Comparison of ENCODE assay signal across 20 cellular contexts in genomic region chr9:86288501-86288900, GRCh38. TPM values are rescaled to one million over a fixed set of nuclear protein-coding genes. Genes with fewer than 3 reads are reported as not detected.
A peak's percentile ranks its signal among the peaks of the same experiment; 100 is the strongest.
DNase-seq lines count a peak whose midpoint lies in the region; ATAC-seq, FAIRE-seq and TF ChIP-seq lines count a peak whose summit lies in the region.
"Had no signal": no experiment of that assay in that cellular context is flagged by ENCODE, and none has a peak within 500 bp of the region (broad histone marks: within the 10 kb centered on the region; RNA-seq: fewer than 3 reads in every experiment).

No MANE protein-coding gene starts in this region.

- no peaks in the 10 kb centered on the region for H3K36me3 Mint-ChIP-seq in neural progenitor cell

- H3K23me2 ChIP-seq in H1 (ENCODE audit: low read depth, low read length): no peaks in the 10 kb centered on the region

- peaks cover 9% of the 10 kb centered on the region for H3F3A ChIP-seq in neural progenitor cell (ENCODE audit: low read depth)

- ATAC-seq in HG03039 (IDR thresholded peaks at IDR 0.05; ENCODE audit: unreplicated experiment): no peak

- TF ChIP-seq EP300 in H1 (IDR thresholded peaks at IDR 0.05; ENCODE audit: borderline replicate concordance in 1 of 2, low read depth in 2 of 2, low read length in 2 of 2): no peak

- no peak overlapping the region for H2BK120ac ChIP-seq in H1 (replicated peaks; ENCODE audit: low read depth, low read length)

- 0 out of 4 replicates have a peak overlapping the region, but pooled peaks of 1 of the 2 experiments have one; percentile 0 for H3K4me2 ChIP-seq in H1 (ENCODE audit: insufficient read depth in 1 of 2, low read depth in 2 of 2, low read length in 2 of 2)
- no peak overlapping the region for H3K4me2 ChIP-seq in neural progenitor cell
- H3K4me2 ChIP-seq: PC-9 had no signal

- CTCF ChIA-PET in H1 (lab: Charles Lee; ENCODE audit: partially characterized antibody): no interaction called here

- H4K20me1 ChIP-seq in H1 (replicated peaks in 1 of 2; ENCODE audit: control insufficient read depth in 1 of 2, insufficient read depth in 2 of 2, low read length in 2 of 2) (no peaks in the 10 kb centered on the region), neural progenitor cell (ENCODE audit: low read depth) (peaks cover 7% of the 10 kb centered on the region)

- no peaks in the 10 kb centered on the region for H3K27me3 Mint-ChIP-seq in neural progenitor cell (ENCODE audit: insufficient read depth, low read depth)

- peak overlapping the region; percentile 83 for H3K27ac ChIP-seq in HUES48 (ENCODE audit: low read depth, low read length)
- H3K27ac ChIP-seq in H1 (ENCODE audit: low read depth, low read length): no peak overlapping the region
- H3K27ac ChIP-seq in neural progenitor cell: no peak overlapping the region
- H3K27ac ChIP-seq: C4-2B, PC-9, SJSA1 had no signal

- H3K14ac ChIP-seq in H1 (ENCODE audit: insufficient read length): no peak overlapping the region

- peak overlapping the region; percentile 47 for H3K27ac Mint-ChIP-seq in neural progenitor cell

- no peak overlapping the region for H3K4ac ChIP-seq in H1 (replicated peaks; ENCODE audit: insufficient read length, low read depth, low read length)

- H3K23ac ChIP-seq in H1 (ENCODE audit: insufficient read length): no peak overlapping the region

- no peak overlapping the region for H3K56ac ChIP-seq in H1 (replicated peaks; ENCODE audit: insufficient read length, low read depth, low read length)

- TF ChIP-seq RAD21 in H1 (IDR thresholded peaks at IDR 0.05 in 1 of 2, conservative IDR thresholded peaks at IDR 0.05 in 1 of 2; ENCODE audit: low read depth in 2 of 2, low read length in 2 of 2): no peak

- H3K4me3 Mint-ChIP-seq in neural progenitor cell: no peak overlapping the region

- no peaks in the 10 kb centered on the region for H3K9me3 ChIP-seq in HUES48 (ENCODE audit: control insufficient read depth, insufficient read depth, low read length)
- no peaks in the 10 kb centered on the region for H3K9me3 ChIP-seq in H1 (ENCODE audit: insufficient read depth in 2 of 2, low read depth in 1 of 2, low read length in 1 of 2)
- H3K9me3 ChIP-seq in neural progenitor cell (ENCODE audit: low read depth): no peaks in the 10 kb centered on the region
- no peaks in the 10 kb centered on the region for H3K9me3 ChIP-seq in BE2C
- H3K9me3 ChIP-seq: SJSA1 had no signal

- H2AFZ ChIP-seq in H1 (ENCODE audit: low read length): no peak overlapping the region
- H2AFZ ChIP-seq in neural progenitor cell (replicated peaks): no peak overlapping the region
- H2AFZ ChIP-seq: PC-9 had no signal

- no peak overlapping the region for H4K8ac ChIP-seq in H1 (ENCODE audit: extremely low read depth, insufficient read depth, low read length)

- no peaks in the 10 kb centered on the region for H3K9me3 Mint-ChIP-seq in neural progenitor cell

- no peak overlapping the region for H2BK20ac ChIP-seq in H1 (ENCODE audit: low read length)

- H3K4me1 Mint-ChIP-seq in neural progenitor cell: peaks cover 34% of the 10 kb centered on the region

- no peak overlapping the region for H4K5ac ChIP-seq in H1 (ENCODE audit: insufficient read length, low read depth, low read length)

- H2BK12ac ChIP-seq in H1 (ENCODE audit: low read depth, low read length): no peak overlapping the region

- POLR2A ChIA-PET in H1 (lab: Charles Lee; ENCODE audit: partially characterized antibody): no interaction called here

- H3K36me3 ChIP-seq in HUES48 (ENCODE audit: control insufficient read depth, insufficient read depth, low read length) (no peaks in the 10 kb centered on the region), H1 (ENCODE audit: control insufficient read depth in 2 of 4, insufficient read depth in 4 of 4, low read length in 3 of 4) (no peaks in the 10 kb centered on the region), neural progenitor cell (no peaks in the 10 kb centered on the region), BE2C (peaks cover 3% of the 10 kb centered on the region; the same call in 1 of the 2 replicates)

- H3K79me1 ChIP-seq in H1 (ENCODE audit: low read depth, low read length): no peaks in the 10 kb centered on the region

- no peak overlapping the region for H4K91ac ChIP-seq in H1 (replicated peaks; ENCODE audit: insufficient read length, low read length)

- DNase-seq in NCI-H526 treated with DMSO at 0.1 percent for 48 hours (lab: John Stamatoyannopoulos, UW) (peak; percentile 48), H1 (ENCODE audit: low read depth in 1 of 2, low spot score in 2 of 2) (no peak), neural progenitor cell (ENCODE audit: low spot score) (no peak), cardiac septum (ENCODE audit: low spot score) (no peak), BE2C (no peak)
- DNase-seq: ACHN, DMS79 treated with DMSO at 0.1 percent for 48 hours, HCEC 1CT, KG1, NCI-H1417, NCI-H187, NCI-H2107, NCI-H226, NCI-H524, PC-9, SW 1271 had no signal

- no peaks in the 10 kb centered on the region for H3K79me2 ChIP-seq in H1 (ENCODE audit: control insufficient read depth in 1 of 2, insufficient read depth in 2 of 2, low read length in 2 of 2)
- H3K79me2 ChIP-seq in neural progenitor cell (ENCODE audit: low read depth): no peaks in the 10 kb centered on the region

- TF ChIP-seq CTCF in H1 (IDR thresholded peaks at IDR 0.05; ENCODE audit: control extremely low read depth in 1 of 3, insufficient read depth in 1 of 3, low read depth in 1 of 3, low read length in 3 of 3) (no peak), neural progenitor cell (IDR thresholded peaks at IDR 0.05) (no peak), BE2C (IDR thresholded peaks at IDR 0.05; ENCODE audit: low read depth, low read length) (no peak)

- TF ChIP-seq POLR2A in H1 (IDR thresholded peaks at IDR 0.05; ENCODE audit: control extremely low read depth in 1 of 2, low read depth in 2 of 2, low read length in 2 of 2): no peak

- H3K9ac ChIP-seq in HUES48 (ENCODE audit: low read depth, low read length) (no peak overlapping the region), H1 (replicated peaks in 1 of 4; ENCODE audit: extremely low read depth in 1 of 4, low read depth in 3 of 4, low read length in 3 of 4) (no peak overlapping the region), neural progenitor cell (no peak overlapping the region)

- H3K18ac ChIP-seq in H1 (ENCODE audit: extremely low read depth, low read length): no peak overlapping the region

- no peak overlapping the region for H2AK5ac ChIP-seq in H1 (ENCODE audit: low read depth, low read length)

- WGBS in H1 (ENCODE audit: extremely low coverage in 1 of 2, insufficient coverage in 1 of 2, insufficient read length in 1 of 2, insufficient replicate concordance in 2 of 2, low coverage in 1 of 2, low lambda C conversion rate in 2 of 2, missing lambda C conversion rate in 1 of 2), 2 experiments: 55% methylated on average over 4 of the region's 4 CpGs; no CpG with 5 or more reads in 1 of the 2 experiments

- no peak overlapping the region for H2BK15ac ChIP-seq in H1 (ENCODE audit: low read length)

- FAIRE-seq in H1 (lab: Jason Lieb, UNC): no peak

- H3K4me3 ChIP-seq in HUES48 (ENCODE audit: low read depth, low read length) (no peak overlapping the region), H1 (ENCODE audit: extremely low read depth in 1 of 4, insufficient read depth in 2 of 4, low read depth in 3 of 4, low read length in 4 of 4) (no peak overlapping the region), neural progenitor cell (no peak overlapping the region), BE2C (ENCODE audit: low read depth, low read length) (no peak overlapping the region)
- H3K4me3 ChIP-seq: PC-9, SJSA1 had no signal

- H3K27me3 ChIP-seq in HUES48 (ENCODE audit: control insufficient read depth, insufficient read depth, low read length) (no peaks in the 10 kb centered on the region), H1 (replicated peaks in 1 of 4; ENCODE audit: control insufficient read depth in 3 of 4, extremely low read depth in 1 of 4, insufficient read depth in 3 of 4, low read length in 3 of 4) (no peaks in the 10 kb centered on the region), neural progenitor cell (peaks cover 2% of the 10 kb centered on the region), BE2C (no peaks in the 10 kb centered on the region)
- H3K27me3 ChIP-seq: SJSA1 had no signal

- intact Hi-C loops in cardiac septum (cut with DNase I): no loop called here

- no peak overlapping the region for H2BK5ac ChIP-seq in H1 (ENCODE audit: low read depth, low read length)

- H3K4me1 ChIP-seq in HUES48 (ENCODE audit: control insufficient read depth, insufficient read depth, low read length): peaks cover 32% of the 10 kb centered on the region
- H3K4me1 ChIP-seq in H1 (replicated peaks in 1 of 4; ENCODE audit: control insufficient read depth in 3 of 4, insufficient read depth in 4 of 4, low read length in 3 of 4): peaks cover 0 to 5% (median 1%) of the 10 kb centered on the region in 4 experiments; a peak in 3 of 7 replicates
- peaks cover 26% of the 10 kb centered on the region for H3K4me1 ChIP-seq in neural progenitor cell
- no peaks in the 10 kb centered on the region for H3K4me1 ChIP-seq in BE2C
- H3K4me1 ChIP-seq: SJSA1 had no signal

RNA-seq across cellular contexts. Expression of gene ISCA1, which starts 6.2 kb away (rescaled TPM):
- 39.0 and 40.0 TPM in 2 replicates for total RNA-seq in H1 (2021; fragmentation: NEBNext Ultra II Directional; extraction: Animal tissue kit (Norgen Biotek cat#: 25700))
- polyA plus RNA-seq in H1 (2011; rRNA removed): 18.1 and 35.0 TPM in 2 replicates
- polyA plus RNA-seq in H1 (2011; cell fraction: cytosol; rRNA removed): 30.3 TPM
- 7.9 TPM for polyA plus RNA-seq in H1 (2011; cell fraction: nucleus; rRNA removed)
- 24.3 to 34.8 TPM (median 27.8 TPM) in 4 replicates for polyA plus RNA-seq in H1 (2012, experiment 1 of 2)
- 8.2 TPM for polyA plus RNA-seq in H1 (2012, experiment 2 of 2)
- 37.3 TPM for polyA plus RNA-seq in H1 (2013, experiment 1 of 2)
- 37.4 TPM for polyA plus RNA-seq in H1 (2013, experiment 2 of 2)
- polyA minus RNA-seq in H1 (2011; rRNA and poly(A)+ RNA removed): 15.7 and 19.3 TPM in 2 replicates
- 12.9 TPM for polyA minus RNA-seq in H1 (2011; cell fraction: cytosol; rRNA and poly(A)+ RNA removed)
- 14.7 TPM for polyA minus RNA-seq in H1 (2011; cell fraction: nucleus; rRNA and poly(A)+ RNA removed)
- total RNA-seq in neural progenitor cell (ENCODE audit: low replicate concordance) (27.9 and 42.9 TPM in 2 replicates), cardiac septum (49.2 TPM)
- 23.6 TPM for polyA plus RNA-seq in BE2C (2012; ENCODE audit: insufficient read depth, insufficient read length, low read depth)

RNA-seq across cellular contexts. Expression of gene C9orf153, which starts 29.0 kb away (rescaled TPM):
- total RNA-seq in H1 (2021; fragmentation: NEBNext Ultra II Directional; extraction: Animal tissue kit (Norgen Biotek cat#: 25700)): 0.65 TPM in 1 of 2 replicates, not detected in the other
- 0.05 TPM in 1 of 2 replicates, not detected in the other for polyA plus RNA-seq in H1 (2011; rRNA removed)
- 0.04 TPM for polyA plus RNA-seq in H1 (2011; cell fraction: cytosol; rRNA removed)
- polyA plus RNA-seq in H1 (2011; cell fraction: nucleus; rRNA removed): 0.11 TPM
- not detected in 4 replicates for polyA plus RNA-seq in H1 (2012, experiment 1 of 2)
- not detected for polyA plus RNA-seq in H1 (2012, experiment 2 of 2)
- polyA plus RNA-seq in H1 (2013, experiment 1 of 2): 0.12 TPM
- polyA plus RNA-seq in H1 (2013, experiment 2 of 2): 0.18 TPM
- polyA minus RNA-seq in H1 (2011; rRNA and poly(A)+ RNA removed): not detected in 2 replicates
- polyA minus RNA-seq in H1 (2011; cell fraction: cytosol; rRNA and poly(A)+ RNA removed): not detected
- polyA minus RNA-seq in H1 (2011; cell fraction: nucleus; rRNA and poly(A)+ RNA removed): 0.50 TPM
- total RNA-seq in neural progenitor cell (ENCODE audit: low replicate concordance) (0.25 TPM in 1 of 2 replicates, not detected in the other), cardiac septum (not detected)
- polyA plus RNA-seq in BE2C (2012; ENCODE audit: insufficient read depth, insufficient read length, low read depth): not detected
